ENCODE assay signal across 12 cellular contexts in the genomic region with DNA sequence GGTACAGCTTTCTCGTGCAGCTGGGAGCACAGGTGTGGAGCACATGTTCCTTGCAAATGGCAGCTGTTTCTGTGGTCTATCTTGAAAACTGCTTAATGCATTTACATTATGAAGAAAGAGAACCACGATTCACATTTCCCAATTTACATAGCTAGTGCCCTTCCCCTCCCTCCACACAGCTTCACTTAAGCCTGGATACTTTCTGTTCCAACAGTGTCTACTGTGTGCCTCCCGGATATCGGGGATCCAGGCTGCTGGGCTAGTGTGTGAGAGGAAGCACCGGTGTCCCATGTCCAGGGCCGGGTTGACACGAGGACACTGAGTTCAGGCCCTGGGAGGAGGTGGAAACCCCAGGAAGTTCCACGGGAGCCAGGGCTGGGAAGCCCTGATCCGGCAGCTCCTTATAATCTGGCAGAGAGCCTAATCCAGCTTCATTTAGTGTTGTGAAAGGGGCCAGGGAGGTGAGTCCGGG. TPM values are rescaled to one million over a fixed set of nuclear protein-coding genes. Genes with fewer than 3 reads are reported as not detected.
DNase-seq lines count a peak whose midpoint lies in the region; ATAC-seq and TF ChIP-seq lines count a peak whose summit lies in the region.
"Had no signal": no experiment of that assay in that cellular context is flagged by ENCODE, and none has a peak within 500 bp of the region (broad histone marks: within the 10 kb centered on the region; RNA-seq: fewer than 3 reads in every experiment).

No MANE protein-coding gene starts in this region.

- H3K27me3 ChIP-seq in adrenal gland (no peaks in the 10 kb centered on the region), heart right ventricle (no peaks in the 10 kb centered on the region)

- ATAC-seq in heart right ventricle (peak; percentile 16 to 75 (median 66)), HG02678 (IDR thresholded peaks at IDR 0.05; ENCODE audit: unreplicated experiment) (no peak), GM21423 (IDR thresholded peaks at IDR 0.05; ENCODE audit: unreplicated experiment) (no peak)

- intact Hi-C loops in adrenal gland (cut with DNase I) = loop anchor here (5.0 to 10.0 kb wide), 3 partner anchors 132 to 282 kb away; no protein-coding TSS in a partner anchor
- intact Hi-C loops in heart right ventricle (cut with DNase I) = loop anchor here in 9 of 10 donors (5.0 to 10.0 kb wide), 10 partner anchors 47 to 452 kb away; a partner anchor contains a TSS

- H3K27ac ChIP-seq in adrenal gland (peak overlapping the region in 4 of 5 donors; percentile 7 to 88 (median 80)), heart right ventricle (peak overlapping the region in 4 of 10 donors; percentile 5 to 42 (median 23)), skin epidermis (peak overlapping the region in 11 of 21 experiments; percentile 7 to 81 (median 57))

- H3K4me3 ChIP-seq in adrenal gland (no peak overlapping the region), heart right ventricle (peak overlapping the region in 1 of 10 donors; percentile 9), skin epidermis (no peak overlapping the region)

- 58 to 71% (median 61%) methylated on average over 9 to 10 of the region's 10 CpGs for WGBS in adrenal gland, 4 donors
- 25 to 44% methylated on average over 10 of the region's 10 CpGs for WGBS in heart right ventricle, 2 donors

- H3K36me3 ChIP-seq in adrenal gland (replicated peaks in 1 of 2) (no peaks in the 10 kb centered on the region), heart right ventricle (no peaks in the 10 kb centered on the region)

- TF ChIP-seq CTCF in adrenal gland (IDR thresholded peaks at IDR 0.05) (no peak), heart right ventricle (IDR thresholded peaks at IDR 0.05) (no peak)

- H3K9me3 ChIP-seq in adrenal gland (replicated peaks in 1 of 3) = no peaks in the 10 kb centered on the region
- no peaks in the 10 kb centered on the region for H3K9me3 ChIP-seq in heart right ventricle

- DNase-seq in NCI-H2107 treated with DMSO at 0.1 percent for 48 hours (lab: John Stamatoyannopoulos, UW; ENCODE audit: unreplicated experiment) (peak; percentile 72), NCI-H2107 (lab: John Stamatoyannopoulos, UW) (no peak), adrenal gland (peak in 3 of 7 donors; percentile 41 to 79 (median 61)), heart right ventricle (peak; percentile 36), activated gamma-delta T cell treated with Interleukin-2 at 50 U/mL for 16 hours (no peak)
- DNase-seq: activated T-cell treated with anti-CD3 and anti-CD28 coated beads, Interleukin-2, amount 50 U/mL, for 48 hours; DND-41; NCI-H226; stimulated activated CD4-positive, alpha-beta T cell treated with anti-CD3 and anti-CD28 coated beads, Interleukin-12 subunit alpha, Interleukin-12 subunit beta, amount 100 ng/mL, for 4 hours had no signal

- TF ChIP-seq POLR2A in adrenal gland (IDR thresholded peaks at IDR 0.05) = no peak

- peaks cover 9 to 22% of the 10 kb centered on the region in 2 donors for H3K4me1 ChIP-seq in adrenal gland (replicated peaks in 1 of 2)
- peaks cover 28 to 70% (median 61%) of the 10 kb centered on the region in 9 donors for H3K4me1 ChIP-seq in heart right ventricle

RNA-seq across cellular contexts. Expression of a gene that starts 31.7 kb away (rescaled TPM):
- total RNA-seq in adrenal gland (10 to 100 TPM in 3 of 8 donors, 1 to 10 TPM in 5; 2.3 to 33.2 (median 8.4) TPM), heart right ventricle (1 to 10 TPM in 9 of 10 donors, under 1 TPM in 1; 0.62 to 2.6 (median 1.8) TPM)
- polyA plus RNA-seq in adrenal gland (10 to 100 TPM in 1 of 3 donors, 1 to 10 TPM in 2; 3.3 to 11.2 (median 3.3) TPM), heart right ventricle (1 to 10 TPM; 1.1 to 1.8 TPM)

RNA-seq across cellular contexts. Expression of a gene that starts 47.9 kb away (rescaled TPM):
- total RNA-seq in adrenal gland = 10 to 100 TPM; 15.4 to 22.9 (median 17.8) TPM
- polyA plus RNA-seq in adrenal gland = 10 to 100 TPM in 1 of 3 donors, 1 to 10 TPM in 2; 4.4 to 12.8 (median 6.7) TPM
- total RNA-seq in heart right ventricle = 1 to 10 TPM; 5.7 to 9.5 (median 8.0) TPM
- polyA plus RNA-seq in heart right ventricle = 1 to 10 TPM; 2.6 to 3.2 TPM

Comparison
In these comparisons a context has a peak if more than half of its experiments do, and no peak if none do; other contexts are left out.
1. DNase-seq: peak in NCI-H2107 treated with DMSO at 0.1 percent for 48 hours (single experiment) and heart right ventricle (2 of 2); none in NCI-H2107 (single experiment) and activated gamma-delta T cell treated with Interleukin-2 at 50 U/mL for 16 hours (single experiment).
2. ATAC-seq: peak in heart right ventricle (8 of 8); none in HG02678 (single experiment) and GM21423 (single experiment).